In the genomic region with DNA sequence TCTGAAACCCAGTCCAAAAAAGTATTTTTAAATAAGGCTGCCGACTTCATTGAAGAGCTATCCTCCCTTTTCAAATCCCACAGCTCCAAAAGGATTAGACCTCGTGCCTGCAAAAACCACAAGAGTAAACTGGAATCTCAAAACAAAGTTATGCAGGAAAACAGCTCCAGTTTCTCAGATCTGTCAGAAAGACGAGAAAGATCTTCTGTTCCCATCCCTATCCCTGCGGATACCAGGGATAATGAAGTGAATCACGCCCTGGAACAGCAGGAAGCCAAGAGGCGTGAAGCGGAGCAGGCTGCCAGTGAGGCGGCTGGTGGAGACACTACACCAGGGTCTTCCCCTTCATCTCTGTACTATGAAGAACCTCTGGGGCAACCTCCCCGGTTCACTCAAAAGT, we compare ENCODE assay signal across 24 cellular contexts. TPM values are rescaled to one million over a fixed set of nuclear protein-coding genes. Genes with fewer than 3 reads are reported as not detected.
A peak's percentile ranks its signal among the peaks of the same experiment; 100 is the strongest.
DNase-seq lines count a peak whose midpoint lies in the region; ATAC-seq and TF ChIP-seq lines count a peak whose summit lies in the region.
"Had no signal": no experiment of that assay in that cellular context is flagged by ENCODE, and none has a peak within 500 bp of the region (broad histone marks: within the 10 kb centered on the region; RNA-seq: fewer than 3 reads in every experiment).

No MANE protein-coding gene starts in this region.

- no peak for TF ChIP-seq CTCF in coronary artery (IDR thresholded peaks at IDR 0.05)
- no peak for TF ChIP-seq CTCF in thyroid gland (IDR thresholded peaks at IDR 0.05)

- no peak overlapping the region for H2BK15ac ChIP-seq in mesendoderm (replicated peaks; ENCODE audit: low read depth)

- WGBS in mesendoderm (ENCODE audit: extremely low coverage, insufficient coverage, low lambda C conversion rate): no CpG with 5 or more reads among the region's 9 CpGs
- WGBS in thyroid gland, 2 donors: 74 to 79% methylated on average over 9 of the region's 9 CpGs

- H3K79me1 ChIP-seq in mesendoderm (ENCODE audit: low read length): no peaks in the 10 kb centered on the region

- H3K27me3 ChIP-seq in mesendoderm (ENCODE audit: insufficient read depth, low read length, poor library complexity) (no peaks in the 10 kb centered on the region), skeletal muscle tissue (ENCODE audit: control insufficient read depth in 3 of 3, insufficient read depth in 3 of 3, low read length in 3 of 3) (no peaks in the 10 kb centered on the region), thyroid gland (no peaks in the 10 kb centered on the region)
- H3K27me3 ChIP-seq: esophagus squamous epithelium, tibial artery had no signal

- intact Hi-C loops in thyroid gland (cut with DNase I): no loop called here

- H3K56ac ChIP-seq in mesendoderm (ENCODE audit: low read length): no peak overlapping the region

- H3K4me3 ChIP-seq in coronary artery: peak overlapping the region; percentile 22
- H3K4me3 ChIP-seq in mesendoderm (ENCODE audit: low read length): no peak overlapping the region
- peak overlapping the region; percentile 23 to 52 (median 30) for H3K4me3 ChIP-seq in skeletal muscle tissue (ENCODE audit: low read length in 3 of 3)
- no peak overlapping the region for H3K4me3 ChIP-seq in thyroid gland (replicated peaks in 1 of 3)
- H3K4me3 ChIP-seq: tibial artery had no signal

- no peak overlapping the region for H2BK120ac ChIP-seq in mesendoderm (ENCODE audit: low read depth, low read length)

- H3K23ac ChIP-seq in mesendoderm (ENCODE audit: low read length): no peak overlapping the region

- no peak overlapping the region for H3K27ac ChIP-seq in coronary artery
- no peak overlapping the region for H3K27ac ChIP-seq in mesendoderm (ENCODE audit: low read depth, low read length)
- peak overlapping the region; percentile 42 for H3K27ac ChIP-seq in skeletal muscle tissue (ENCODE audit: low read depth, low read length)
- H3K27ac ChIP-seq in caudate nucleus (ENCODE audit: low read depth, low read length): no peak overlapping the region
- H3K27ac ChIP-seq in thyroid gland: no peak overlapping the region
- H3K27ac ChIP-seq: tibial artery had no signal

- H3K9ac ChIP-seq in mesendoderm (ENCODE audit: low read length): no peak overlapping the region
- H3K9ac ChIP-seq in skeletal muscle tissue (ENCODE audit: low read depth in 1 of 3, low read length in 3 of 3): peak overlapping the region in 2 of 3 donors; percentile 43 to 55

- H3K4ac ChIP-seq in mesendoderm (ENCODE audit: low read depth, low read length): no peak overlapping the region

- H3K18ac ChIP-seq in mesendoderm (ENCODE audit: low read length): no peak overlapping the region

- no peak for ATAC-seq in GM21576 (IDR thresholded peaks at IDR 0.05; ENCODE audit: unreplicated experiment)
- ATAC-seq: effector memory CD8-positive, alpha-beta T cell; natural killer cell had no signal

- H3K36me3 ChIP-seq in mesendoderm (ENCODE audit: control insufficient read depth, insufficient read depth, low read length) (no peaks in the 10 kb centered on the region), skeletal muscle tissue (ENCODE audit: control insufficient read depth in 3 of 3, insufficient read depth in 3 of 3, low read length in 3 of 3) (peaks cover 2 to 12% (median 8%) of the 10 kb centered on the region in 3 donors), thyroid gland (no peaks in the 10 kb centered on the region)
- H3K36me3 ChIP-seq: esophagus squamous epithelium, tibial artery had no signal

- no peak overlapping the region for H4K8ac ChIP-seq in mesendoderm (ENCODE audit: low read depth, low read length)

- no peaks in the 10 kb centered on the region for H3K9me3 ChIP-seq in skeletal muscle tissue (ENCODE audit: control insufficient read depth in 3 of 3, low read length in 3 of 3)
- no peaks in the 10 kb centered on the region for H3K9me3 ChIP-seq in thyroid gland
- H3K9me3 ChIP-seq: esophagus squamous epithelium, tibial artery had no signal

- H3K4me2 ChIP-seq in mesendoderm (ENCODE audit: low read length): no peak overlapping the region

- peaks cover 6% of the 10 kb centered on the region for H3K4me1 ChIP-seq in mesendoderm (ENCODE audit: control insufficient read depth, low read depth, low read length)
- peaks cover 37 to 50% (median 41%) of the 10 kb centered on the region in 3 donors for H3K4me1 ChIP-seq in skeletal muscle tissue (ENCODE audit: control insufficient read depth in 3 of 3, insufficient read depth in 3 of 3, low read length in 3 of 3)
- no peaks in the 10 kb centered on the region for H3K4me1 ChIP-seq in thyroid gland
- H3K4me1 ChIP-seq: esophagus squamous epithelium, tibial artery had no signal

- DNase-seq in LHCN-M2 (ENCODE audit: low read depth) (peak; percentile 96), coronary artery (ENCODE audit: low spot score) (no peak), mesendoderm (peak; percentile 61), caudate nucleus (lab: John Stamatoyannopoulos, UW) (no peak), thyroid gland (no peak)
- DNase-seq: activated CD4-positive, alpha-beta T cell treated with anti-CD3 and anti-CD28 coated beads, Interleukin-2, amount 10 ng/mL, durations not matched to agents 7 days and 5 days; activated CD8-positive, alpha-beta memory T cell treated with anti-CD3 and anti-CD28 coated beads, Interleukin-2, amount 50 U/mL, for 48 hours; activated effector memory CD4-positive, alpha-beta T cell treated with Interleukin-2 at 50 U/mL for 16 hours; activated naive CD8-positive, alpha-beta T cell treated with anti-CD3 and anti-CD28 coated beads, Interleukin-2, amount 10 ng/mL, durations not matched to agents 7 days and 5 days; CD8-positive, alpha-beta memory T cell; DMS53; effector memory CD8-positive, alpha-beta T cell; esophagus squamous epithelium; KG1; natural killer cell; NCI-H187 treated with DMSO at 0.1 percent for 48 hours; NCI-H774; SIG-M5; stimulated activated CD4-positive, alpha-beta T cell treated with anti-CD3 and anti-CD28 coated beads, Interleukin-2, amount 100 ng/mL, for 48 hours; stimulated activated naive CD4-positive, alpha-beta T cell treated with Interleukin-2 at 50 U/mL for 16 hours had no signal

- no peak overlapping the region for H2BK5ac ChIP-seq in mesendoderm (ENCODE audit: low read length)

- TF ChIP-seq POLR2A in thyroid gland (IDR thresholded peaks at IDR 0.05): no peak

- H2AK5ac ChIP-seq in mesendoderm (ENCODE audit: low read length): no peak overlapping the region

- no peaks in the 10 kb centered on the region for H3K79me2 ChIP-seq in mesendoderm (ENCODE audit: control insufficient read depth, insufficient read depth, low read length)

- no peak overlapping the region for H4K5ac ChIP-seq in mesendoderm (ENCODE audit: low read length)

RNA-seq across cellular contexts. Expression of a gene that starts 12.6 kb away (rescaled TPM):
- 31.8 and 32.7 TPM in 2 replicates for total RNA-seq in LHCN-M2 (2014; rRNA removed)
- polyA plus RNA-seq in LHCN-M2 (2012): 19.2 TPM
- polyA plus RNA-seq in mesendoderm (2013, experiment 1 of 2): under 0.01 TPM
- 0.01 TPM for polyA plus RNA-seq in mesendoderm (2013, experiment 2 of 2)
- 57.4 TPM for total RNA-seq in skeletal muscle tissue
- total RNA-seq in thyroid gland: under 1 TPM in 1 of 4 donors, not detected in 3; 0.11 TPM
- total RNA-seq: activated CD4-positive, alpha-beta T cell treated with anti-CD3 and anti-CD28 coated beads, Interleukin-2, amount 10 ng/mL, durations not matched to agents 7 days and 5 days; activated naive CD8-positive, alpha-beta T cell treated with anti-CD3 and anti-CD28 coated beads, Interleukin-2, amount 10 ng/mL, durations not matched to agents 7 days and 5 days; CD8-positive, alpha-beta memory T cell; esophagus squamous epithelium; natural killer cell; T-helper 1 cell treated with Interleukin-12 subunit alpha and Interleukin-12 subunit beta and Interleukin-4 antibody, amounts not matched to agents 30 ng/mL and 1 ng/mL, for 36 hours had no signal
- polyA plus RNA-seq: CD8-positive, alpha-beta memory T cell had no signal

RNA-seq across cellular contexts. Expression of a gene that starts 46.8 kb away (rescaled TPM):
- 82.3 and 82.8 TPM in 2 replicates for total RNA-seq in LHCN-M2 (2014; rRNA removed)
- 28.3 TPM for polyA plus RNA-seq in LHCN-M2 (2012)
- 11.6 TPM for polyA plus RNA-seq in mesendoderm (2013, experiment 1 of 2)
- 12.4 TPM for polyA plus RNA-seq in mesendoderm (2013, experiment 2 of 2)
- 64.7 TPM for total RNA-seq in skeletal muscle tissue
- 10 to 100 TPM; 54.5 to 82.4 (median 67.5) TPM for total RNA-seq in thyroid gland

Comparison
In these comparisons a context has a peak if more than half of its experiments do, and no peak if none do; other contexts are left out.
1. DNase-seq: peak in LHCN-M2 (single experiment) and mesendoderm (single experiment); none in coronary artery (single experiment), caudate nucleus (0 of 61) and thyroid gland (0 of 2).
2. H3K4me3 ChIP-seq: peak in coronary artery (single experiment) and skeletal muscle tissue (3 of 3); none in mesendoderm (single experiment) and thyroid gland (0 of 3).
3. RNA of a gene that starts 12.6 kb away (total RNA-seq): 57.4 TPM in skeletal muscle tissue (single experiment) and 31.8 to 32.7 TPM in LHCN-M2; 0.11 TPM in thyroid gland; every median in the first group is over 10 times any median in the second.